Comparison of ENCODE assay signal across 8 cellular contexts in the genomic region with DNA sequence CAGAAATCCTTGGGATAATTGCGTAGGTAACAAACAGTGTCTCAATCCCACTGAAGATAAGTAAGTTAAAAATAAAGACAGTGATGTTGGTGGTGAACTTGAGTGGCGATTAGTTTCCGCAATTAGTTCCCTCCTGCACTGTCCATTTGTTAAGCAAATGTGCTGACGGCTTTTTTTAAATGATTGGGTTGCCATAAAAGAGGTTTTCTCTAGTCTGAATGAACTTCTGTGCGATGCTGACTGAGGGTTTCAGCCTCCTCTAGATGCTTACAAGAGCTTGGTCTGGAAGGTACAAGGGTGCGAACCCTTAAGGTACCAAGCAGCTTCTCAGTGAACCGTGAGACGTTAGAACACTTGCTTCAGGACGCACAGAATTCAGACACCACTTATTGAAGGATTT. TPM values are rescaled to one million over a fixed set of nuclear protein-coding genes. Genes with fewer than 3 reads are reported as not detected.
A peak's percentile ranks its signal among the peaks of the same experiment; 100 is the strongest.
DNase-seq lines count a peak whose midpoint lies in the region; ATAC-seq and TF ChIP-seq lines count a peak whose summit lies in the region.

No MANE protein-coding gene starts in this region.

- H3K4me3 ChIP-seq in BJ (ENCODE audit: low read depth, low read length) (peak overlapping the region; percentile 70), H7 (ENCODE audit: insufficient read depth, low read depth, low read length) (peak overlapping the region; percentile 63), astrocyte of the cerebellum (ENCODE audit: low read depth, low read length) (peak overlapping the region; percentile 53), mononuclear cell (ENCODE audit: low read length) (peak overlapping the region; percentile 72)

- no peaks in the 10 kb centered on the region for H3K9me3 ChIP-seq in mononuclear cell (ENCODE audit: low read depth, low read length)

- H3K27me3 ChIP-seq in BJ (ENCODE audit: control insufficient read depth, insufficient read depth, low read length) (no peaks in the 10 kb centered on the region; the same call in 1 of the 2 replicates), H7 (ENCODE audit: control insufficient read depth, insufficient read depth, low read length) (peaks cover 5% of the 10 kb centered on the region; the same call in 1 of the 2 replicates), mononuclear cell (ENCODE audit: insufficient read depth, low read length) (no peaks in the 10 kb centered on the region)

- H3K4me1 ChIP-seq in mononuclear cell (ENCODE audit: insufficient read depth, low read length): peaks cover 79% of the 10 kb centered on the region

- DNase-seq in BJ (ENCODE audit: low read depth) (no peak), H7 (peak; percentile 7), astrocyte of the cerebellum (ENCODE audit: low read depth) (no peak), NCI-H2081 treated with DMSO at 0.1 percent for 48 hours (lab: John Stamatoyannopoulos, UW) (no peak), NCI-H446 treated with DMSO at 0.1 percent for 48 hours (lab: John Stamatoyannopoulos, UW) (no peak)
- no peak for DNase-seq in NK-92 treated with Interleukin-12 subunit alpha and Interleukin-12 subunit beta, amount 100 ng/mL, for 24 hours (lab: John Stamatoyannopoulos, UW)

- in situ Hi-C loops in astrocyte of the cerebellum (cut with HindIII; ENCODE audit: low sequenced_read_pairs): no loop called here

- H3K36me3 ChIP-seq in BJ (ENCODE audit: control insufficient read depth, insufficient read depth, low read length): no peaks in the 10 kb centered on the region
- H3K36me3 ChIP-seq in H7 (replicated peaks; ENCODE audit: control insufficient read depth, insufficient read depth, low read length): no peaks in the 10 kb centered on the region

- TF ChIP-seq CTCF in BJ (IDR thresholded peaks at IDR 0.05; ENCODE audit: insufficient read depth, low read depth, low read length) (no peak), astrocyte of the cerebellum (IDR thresholded peaks at IDR 0.05; ENCODE audit: low read depth, low read length, missing control alignments) (no peak)

- POLR2A ChIA-PET in BJ (lab: Charles Lee): no interaction called here

- CTCF ChIA-PET in BJ (lab: Yijun Ruan, JAX): interaction anchor here (0.9 to 1.4 kb wide), 3 partner anchors 9 to 90 kb away, joined by 3 to 4 read pairs (median 3); no protein-coding TSS in a partner anchor

- ATAC-seq in HG02798 (IDR thresholded peaks at IDR 0.05; ENCODE audit: poor library complexity, unreplicated experiment): no peak

RNA-seq across cellular contexts. Expression of gene MCTP2, which starts 0.7 kb away (rescaled TPM):
- polyA plus RNA-seq in BJ (2011; rRNA removed): 9.5 TPM in 2 replicates
- 11.0 and 16.3 TPM in 2 replicates for polyA minus RNA-seq in BJ (2011; rRNA and poly(A)+ RNA removed)
- total RNA-seq in H7 (2014; rRNA removed; shearing (Covaris generic)): 4.2 and 4.7 TPM in 2 replicates
- total RNA-seq in mononuclear cell: 55.9 TPM
